11 cellular contexts compared by ENCODE assay signal in genomic region chr2:234840336-234840735, GRCh38.
DNase-seq lines count a peak whose midpoint lies in the region; ATAC-seq, FAIRE-seq and TF ChIP-seq lines count a peak whose summit lies in the region.
"Had no signal": no experiment of that assay in that cellular context is flagged by ENCODE, and none has a peak within 500 bp of the region (broad histone marks: within the 10 kb centered on the region; RNA-seq: fewer than 3 reads in every experiment).

No MANE protein-coding gene starts in this region.

- H3K18ac ChIP-seq in IMR-90 (ENCODE audit: low read depth, low read length) = no peak overlapping the region
- H3K18ac ChIP-seq in H1 (ENCODE audit: extremely low read depth, low read length) = no peak overlapping the region

- TF ChIP-seq POLR2A in A549 (IDR thresholded peaks at IDR 0.05; ENCODE audit: low read length) (no peak), IMR-90 (IDR thresholded peaks at IDR 0.05; ENCODE audit: low read depth, low read length) (no peak), H1 (IDR thresholded peaks at IDR 0.05; ENCODE audit: control extremely low read depth in 1 of 2, low read depth in 2 of 2, low read length in 2 of 2) (no peak)

- no peak overlapping the region for H3K4me3 Mint-ChIP-seq in stimulated activated memory B cell treated with anti-CD40 and anti-IgM and Interleukin-4, amounts not matched to agents 10 μg/mL and 1 μg/mL and 100 μg/mL, for 72 hours

- H3K4me3 ChIP-seq in A549 (no peak overlapping the region), IMR-90 (ENCODE audit: insufficient read depth, low read depth, low read length) (no peak overlapping the region), H1 (ENCODE audit: extremely low read depth in 1 of 4, insufficient read depth in 2 of 4, low read depth in 3 of 4, low read length in 4 of 4) (no peak overlapping the region), lower lobe of right lung (no peak overlapping the region)

- H3K9me1 ChIP-seq in IMR-90 (ENCODE audit: insufficient read depth, low read length) = peaks cover 12% of the 10 kb centered on the region

- FAIRE-seq in A549 (lab: Jason Lieb, UNC) (no peak), H1 (lab: Jason Lieb, UNC) (no peak)

- no TSS peak for BruUV-seq in IMR-90 (replicated peaks; lab: Mats Ljungman, UMichigan)

- peak overlapping the region; percentile 9 for H2BK5ac ChIP-seq in IMR-90 (ENCODE audit: low read depth, low read length, poor library complexity, severe bottlenecking)
- H2BK5ac ChIP-seq in H1 (ENCODE audit: low read depth, low read length) = no peak overlapping the region

- peak; percentile 53 to 87 for DNase-seq in A549 (ENCODE audit: low read depth in 1 of 2, low spot score in 1 of 2)
- DNase-seq in IMR-90 = peak; percentile 99
- DNase-seq in H1 (ENCODE audit: low read depth in 1 of 2, low spot score in 2 of 2) = peak in 1 of 2 experiments; percentile 21
- DNase-seq in lower lobe of right lung = no peak
- DNase-seq: activated CD4-positive, CD25-positive, alpha-beta regulatory T cell; NCI-H1092 had no signal

- H2BK20ac ChIP-seq in IMR-90 (ENCODE audit: low read depth, low read length) (no peak overlapping the region; the same call in 1 of the 2 replicates), H1 (ENCODE audit: low read length) (no peak overlapping the region)

- H3K27ac ChIP-seq in A549 (peak overlapping the region; percentile 78 to 89), IMR-90 (ENCODE audit: insufficient read depth, low read length) (no peak overlapping the region), H1 (ENCODE audit: low read depth, low read length) (no peak overlapping the region), lower lobe of right lung (no peak overlapping the region)
- H3K27ac ChIP-seq: C4-2B had no signal

- POLR2A ChIA-PET in A549 (lab: Yijun Ruan, JAX) = interaction anchor here (1.3 kb wide), 1 partner anchor 40 kb away, joined by 5 read pairs; no protein-coding TSS in a partner anchor
- POLR2A ChIA-PET in IMR-90 (lab: Charles Lee; ENCODE audit: unreplicated experiment) = no interaction called here
- POLR2A ChIA-PET in H1 (lab: Charles Lee; ENCODE audit: partially characterized antibody) = no interaction called here

- TF ChIP-seq RAD21 in A549 (conservative IDR thresholded peaks at IDR 0.05 in 1 of 2, IDR thresholded peaks at IDR 0.05 in 1 of 2) (peak; percentile 43 to 52), IMR-90 (IDR thresholded peaks at IDR 0.05; ENCODE audit: low read length) (peak; percentile 13; the same call in 1 of the 2 replicates), H1 (IDR thresholded peaks at IDR 0.05 in 1 of 2, conservative IDR thresholded peaks at IDR 0.05 in 1 of 2; ENCODE audit: low read depth in 2 of 2, low read length in 2 of 2) (no peak)

- intact Hi-C loops in IMR-90 (cut with micrococcal nuclease) = no loop called here
- intact Hi-C loops in lower lobe of right lung (cut with DNase I) = no loop called here

- H3K9ac ChIP-seq in IMR-90 (ENCODE audit: low read depth, low read length) = no peak overlapping the region
- H3K9ac ChIP-seq in H1 (replicated peaks in 1 of 4; ENCODE audit: extremely low read depth in 1 of 4, low read depth in 3 of 4, low read length in 3 of 4) = no peak overlapping the region

- TF ChIP-seq EP300 in A549 (IDR thresholded peaks at IDR 0.05) (peak; percentile 67 to 77; a peak in 2 of 5 replicates), H1 (IDR thresholded peaks at IDR 0.05; ENCODE audit: borderline replicate concordance in 1 of 2, low read depth in 2 of 2, low read length in 2 of 2) (no peak)

- H4K20me1 ChIP-seq in IMR-90 (ENCODE audit: insufficient read depth, low read length) (no peaks in the 10 kb centered on the region), H1 (replicated peaks in 1 of 2; ENCODE audit: control insufficient read depth in 1 of 2, insufficient read depth in 2 of 2, low read length in 2 of 2) (no peaks in the 10 kb centered on the region)

- peaks cover 29% of the 10 kb centered on the region for H3K27me3 Mint-ChIP-seq in stimulated activated memory B cell treated with anti-CD40 and anti-IgM and Interleukin-4, amounts not matched to agents 10 μg/mL and 1 μg/mL and 100 μg/mL, for 72 hours

- TF ChIP-seq CTCF in A549 (IDR thresholded peaks at IDR 0.05) = no peak
- TF ChIP-seq CTCF in IMR-90 (conservative IDR thresholded peaks at IDR 0.05; ENCODE audit: low read depth, low read length) = no peak
- TF ChIP-seq CTCF in H1 (IDR thresholded peaks at IDR 0.05; ENCODE audit: control extremely low read depth in 1 of 3, insufficient read depth in 1 of 3, low read depth in 1 of 3, low read length in 3 of 3) = no peak
- TF ChIP-seq CTCF in lower lobe of right lung (IDR thresholded peaks at IDR 0.05) = no peak

- no peak overlapping the region for H3K27ac Mint-ChIP-seq in stimulated activated memory B cell treated with anti-CD40 and anti-IgM and Interleukin-4, amounts not matched to agents 10 μg/mL and 1 μg/mL and 100 μg/mL, for 72 hours

- no peaks in the 10 kb centered on the region for H3K4me1 Mint-ChIP-seq in stimulated activated memory B cell treated with anti-CD40 and anti-IgM and Interleukin-4, amounts not matched to agents 10 μg/mL and 1 μg/mL and 100 μg/mL, for 72 hours

- H3K4me2 ChIP-seq in A549 = peak overlapping the region; percentile 66
- H3K4me2 ChIP-seq in IMR-90 (ENCODE audit: low read depth, low read length) = no peak overlapping the region
- no peak overlapping the region for H3K4me2 ChIP-seq in H1 (ENCODE audit: insufficient read depth in 1 of 2, low read depth in 2 of 2, low read length in 2 of 2)

- no peaks in the 10 kb centered on the region for H3K36me3 ChIP-seq in IMR-90 (ENCODE audit: control insufficient read depth, insufficient read depth, low read length)
- H3K36me3 ChIP-seq in H1 (ENCODE audit: control insufficient read depth in 2 of 4, insufficient read depth in 4 of 4, low read length in 3 of 4) = no peaks in the 10 kb centered on the region
- no peaks in the 10 kb centered on the region for H3K36me3 ChIP-seq in lower lobe of right lung

- 3% methylated on average over 5 of the region's 5 CpGs for WGBS in A549 (ENCODE audit: missing lambda C conversion rate)
- no CpG with 5 or more reads among the region's 5 CpGs for WGBS in IMR-90 (ENCODE audit: extremely low coverage in 2 of 2, insufficient read length in 1 of 2), 2 experiments
- WGBS in H1 (ENCODE audit: extremely low coverage in 1 of 2, insufficient coverage in 1 of 2, insufficient read length in 1 of 2, insufficient replicate concordance in 2 of 2, low coverage in 1 of 2, low lambda C conversion rate in 2 of 2, missing lambda C conversion rate in 1 of 2), 2 experiments = 48% methylated on average over 5 of the region's 5 CpGs; no CpG with 5 or more reads in 1 of the 2 experiments

- no peak overlapping the region for H2BK12ac ChIP-seq in H1 (ENCODE audit: low read depth, low read length)

- H4K5ac ChIP-seq in IMR-90 (ENCODE audit: low read depth, low read length) (no peak overlapping the region), H1 (ENCODE audit: insufficient read length, low read depth, low read length) (no peak overlapping the region)

- H3K56ac ChIP-seq in IMR-90 (ENCODE audit: extremely low read depth, insufficient read depth, low read length) (no peak overlapping the region), H1 (replicated peaks; ENCODE audit: insufficient read length, low read depth, low read length) (no peak overlapping the region)

- dilution Hi-C loops in IMR-90 (cut with HindIII; ENCODE audit: low sequenced_read_pairs, unreplicated experiment) = no loop called here

- in situ Hi-C loops in IMR-90 (cut with MboI; ENCODE audit: low sequenced_read_pairs) = no loop called here

- H3K4ac ChIP-seq in IMR-90 (ENCODE audit: low read depth, low read length) (no peak overlapping the region; the same call in 1 of the 2 replicates), H1 (replicated peaks; ENCODE audit: insufficient read length, low read depth, low read length) (no peak overlapping the region)

- H3K14ac ChIP-seq in IMR-90 (replicated peaks; ENCODE audit: low read depth, low read length) (no peak overlapping the region), H1 (ENCODE audit: insufficient read length) (no peak overlapping the region)

- H2AFZ ChIP-seq in IMR-90 (replicated peaks; ENCODE audit: low read length, poor library complexity) = no peak overlapping the region
- H2AFZ ChIP-seq in H1 (ENCODE audit: low read length) = no peak overlapping the region

- no peak overlapping the region for H2BK15ac ChIP-seq in IMR-90 (ENCODE audit: low read depth, low read length)
- H2BK15ac ChIP-seq in H1 (ENCODE audit: low read length) = no peak overlapping the region

- H3K79me1 ChIP-seq in IMR-90 (ENCODE audit: low read depth in 1 of 2, low read length in 2 of 2) = no peaks in the 10 kb centered on the region; a peak in 1 of 4 replicates
- no peaks in the 10 kb centered on the region for H3K79me1 ChIP-seq in H1 (ENCODE audit: low read depth, low read length)

- no peak overlapping the region for H4K91ac ChIP-seq in IMR-90 (ENCODE audit: insufficient read depth, low read depth, low read length)
- no peak overlapping the region for H4K91ac ChIP-seq in H1 (replicated peaks; ENCODE audit: insufficient read length, low read length)

- H3K27me3 ChIP-seq in IMR-90 (ENCODE audit: control insufficient read depth, insufficient read depth, low read length) (no peaks in the 10 kb centered on the region), H1 (replicated peaks in 1 of 4; ENCODE audit: control insufficient read depth in 3 of 4, extremely low read depth in 1 of 4, insufficient read depth in 3 of 4, low read length in 3 of 4) (no peaks in the 10 kb centered on the region), lower lobe of right lung (ENCODE audit: low read depth) (no peaks in the 10 kb centered on the region)

- H3K79me2 ChIP-seq in H1 (ENCODE audit: control insufficient read depth in 1 of 2, insufficient read depth in 2 of 2, low read length in 2 of 2) = no peaks in the 10 kb centered on the region

- H3K4me1 ChIP-seq in A549 (peaks cover 60% of the 10 kb centered on the region), IMR-90 (ENCODE audit: control insufficient read depth, insufficient read depth, low read length) (peaks cover 22% of the 10 kb centered on the region), H1 (replicated peaks in 1 of 4; ENCODE audit: control insufficient read depth in 3 of 4, insufficient read depth in 4 of 4, low read length in 3 of 4) (peaks cover 0 to 8% (median 3%) of the 10 kb centered on the region in 4 experiments; a peak in 4 of 7 replicates), lower lobe of right lung (peaks cover 4% of the 10 kb centered on the region)

- CTCF ChIA-PET in A549 (lab: Yijun Ruan, JAX) = interaction anchor here (1.7 to 6.8 kb wide), 3 partner anchors 40 to 295 kb away, joined by 4 to 28 read pairs (median 4); no protein-coding TSS in a partner anchor
- CTCF ChIA-PET in IMR-90 (lab: Yijun Ruan, JAX) = no interaction called here
- CTCF ChIA-PET in H1 (lab: Charles Lee; ENCODE audit: partially characterized antibody) = interaction anchor here (0.6 to 1.2 kb wide), 3 partner anchors 258 to 340 kb away, joined by 3 to 4 read pairs (median 3); no protein-coding TSS in a partner anchor

- H3K23ac ChIP-seq in IMR-90 (ENCODE audit: low read depth, low read length) (no peak overlapping the region), H1 (ENCODE audit: insufficient read length) (no peak overlapping the region)

- H3K9me3 ChIP-seq in A549 (no peaks in the 10 kb centered on the region), IMR-90 (ENCODE audit: control insufficient read depth, insufficient read depth, low read length) (no peaks in the 10 kb centered on the region), H1 (ENCODE audit: insufficient read depth in 2 of 2, low read depth in 1 of 2, low read length in 1 of 2) (no peaks in the 10 kb centered on the region), lower lobe of right lung (no peaks in the 10 kb centered on the region)

- no peaks in the 10 kb centered on the region for H3K36me3 Mint-ChIP-seq in stimulated activated memory B cell treated with anti-CD40 and anti-IgM and Interleukin-4, amounts not matched to agents 10 μg/mL and 1 μg/mL and 100 μg/mL, for 72 hours

- peak; percentile 91 to 92 for ATAC-seq in A549
- peak; percentile 95 for ATAC-seq in IMR-90 (ENCODE audit: low read depth)
- ATAC-seq in lower lobe of right lung = peak; percentile 23 to 51
- ATAC-seq in GM18861 (IDR thresholded peaks at IDR 0.05; ENCODE audit: unreplicated experiment) = no peak
- no peak for ATAC-seq in HG02938 (IDR thresholded peaks at IDR 0.05; ENCODE audit: unreplicated experiment)
- ATAC-seq in stimulated activated memory B cell treated with anti-CD40 and anti-IgM and Interleukin-4, amounts not matched to agents 10 μg/mL and 1 μg/mL and 100 μg/mL, for 72 hours = no peak
- ATAC-seq in activated CD4-positive, CD25-positive, alpha-beta regulatory T cell treated with anti-CD3 and anti-CD28 coated beads, Interleukin-2, amount 50 U/mL, for 24 hours = no peak

- H3K9me3 Mint-ChIP-seq in stimulated activated memory B cell treated with anti-CD40 and anti-IgM and Interleukin-4, amounts not matched to agents 10 μg/mL and 1 μg/mL and 100 μg/mL, for 72 hours = no peaks in the 10 kb centered on the region

- H2AK9ac ChIP-seq in IMR-90 (replicated peaks; ENCODE audit: low read depth, low read length, poor library complexity) = no peak overlapping the region

- H2BK120ac ChIP-seq in IMR-90 (ENCODE audit: low read depth, low read length) = peak overlapping the region; percentile 81; the same call in 1 of the 2 replicates
- no peak overlapping the region for H2BK120ac ChIP-seq in H1 (replicated peaks; ENCODE audit: low read depth, low read length)

- H2AK5ac ChIP-seq in IMR-90 (ENCODE audit: low read depth, low read length) (no peak overlapping the region), H1 (ENCODE audit: low read depth, low read length) (no peak overlapping the region)

- H3K23me2 ChIP-seq in H1 (ENCODE audit: low read depth, low read length) = no peaks in the 10 kb centered on the region

- H4K8ac ChIP-seq in IMR-90 (ENCODE audit: low read depth in 2 of 2, low read length in 2 of 2) = no peak overlapping the region
- H4K8ac ChIP-seq in H1 (ENCODE audit: extremely low read depth, insufficient read depth, low read length) = no peak overlapping the region

Comparison
In these comparisons a context has a peak if more than half of its experiments do, and no peak if none do; other contexts are left out.
1. ATAC-seq: peak in A549 (2 of 2), IMR-90 (single experiment) and lower lobe of right lung (2 of 2); none in GM18861 (single experiment), HG02938 (single experiment), stimulated activated memory B cell treated with anti-CD40 and anti-IgM and Interleukin-4, amounts not matched to agents 10 μg/mL and 1 μg/mL and 100 μg/mL, for 72 hours (single experiment) and activated CD4-positive, CD25-positive, alpha-beta regulatory T cell treated with anti-CD3 and anti-CD28 coated beads, Interleukin-2, amount 50 U/mL, for 24 hours (0 of 2).
2. H3K27ac ChIP-seq: peak in A549 (2 of 2); none in IMR-90 (single experiment), H1 (single experiment) and lower lobe of right lung (single experiment).
3. Of the 18 proteins assayed by ChIP-seq in both H1 and A549: peak only in H1: none; only in A549: E2F6, EP300 and RAD21; in both: MAX; in neither: 12; mixed calls (peak in some experiments, not most) for 2.